Comparison of ENCODE assay signal across 8 cellular contexts in genomic region chr2:200306969-200307811, GRCh38. TPM values are rescaled to one million over a fixed set of nuclear protein-coding genes. Genes with fewer than 3 reads are reported as not detected.
DNase-seq lines count a peak whose midpoint lies in the region; ATAC-seq and TF ChIP-seq lines count a peak whose summit lies in the region.

No MANE protein-coding gene starts in this region.

- H3K36me3 ChIP-seq in Caco-2 (ENCODE audit: control insufficient read depth, insufficient read depth, low read length), result no peaks in the 10 kb centered on the region

- ATAC-seq in GM19351 (IDR thresholded peaks at IDR 0.05; ENCODE audit: unreplicated experiment) (peak; percentile 56), HG03378 (IDR thresholded peaks at IDR 0.05; ENCODE audit: unreplicated experiment) (peak; percentile 40)

- H3K36me3 Mint-ChIP-seq in Caco-2 (ENCODE audit: insufficient read depth, unreplicated experiment) (peaks cover 28% of the 10 kb centered on the region), MCF 10A (ENCODE audit: insufficient read depth, unreplicated experiment) (peaks cover 6% of the 10 kb centered on the region), immature natural killer cell (no peaks in the 10 kb centered on the region)

- peak in 1 of 2 experiments; percentile 64 for DNase-seq in Caco-2
- peak in 3 of 5 donors; percentile 8 to 48 (median 11) for DNase-seq in T-helper 1 cell
- DNase-seq in MCF 10A (ENCODE audit: unreplicated experiment), result peak; percentile 47
- peak; percentile 6 to 22 (median 20) for DNase-seq in immature natural killer cell
- DNase-seq in stimulated activated CD4-positive, alpha-beta T cell treated with anti-CD3 and anti-CD28 coated beads, Interleukin-12 subunit alpha, Interleukin-12 subunit beta, amount 100 ng/mL, for 4 hours, result peak; percentile 23
- DNase-seq in cortex of kidney (lab: John Stamatoyannopoulos, UW), result no peak

- H3K4me1 Mint-ChIP-seq in Caco-2 (ENCODE audit: low read depth, unreplicated experiment), result peaks cover 47% of the 10 kb centered on the region
- peaks cover 39% of the 10 kb centered on the region for H3K4me1 Mint-ChIP-seq in MCF 10A (ENCODE audit: insufficient read depth, unreplicated experiment)
- H3K4me1 Mint-ChIP-seq in immature natural killer cell, result peaks cover 13 to 17% of the 10 kb centered on the region in 2 donors

- no peaks in the 10 kb centered on the region for H3K9me3 ChIP-seq in Caco-2

- peak overlapping the region; percentile 61 for H3K27ac Mint-ChIP-seq in Caco-2 (ENCODE audit: unreplicated experiment)
- H3K27ac Mint-ChIP-seq in MCF 10A (ENCODE audit: low read depth, unreplicated experiment), result peak overlapping the region; percentile 61
- peak overlapping the region in 1 of 6 donors; percentile 41 for H3K27ac Mint-ChIP-seq in immature natural killer cell

- BruUV-seq in Caco-2 (replicated peaks; lab: Mats Ljungman, UMichigan) (no TSS peak), MCF 10A (replicated peaks; lab: Mats Ljungman, UMichigan) (no TSS peak)

- POLR2A ChIA-PET in Caco-2 (lab: Charles Lee), result interaction anchor here (1.0 to 1.6 kb wide), 5 partner anchors 45 to 99 kb away, joined by 3 to 11 read pairs (median 6); no protein-coding TSS in a partner anchor
- POLR2A ChIA-PET in MCF 10A (lab: Yijun Ruan, JAX), result interaction anchor here (0.6 to 3.0 kb wide), 18 partner anchors 8 to 333 kb away, joined by 3 to 25 read pairs (median 6); partner anchors contain the start of gene SGO2

- H3K9me3 Mint-ChIP-seq in Caco-2 (ENCODE audit: unreplicated experiment) (no peaks in the 10 kb centered on the region), MCF 10A (ENCODE audit: unreplicated experiment) (no peaks in the 10 kb centered on the region), immature natural killer cell (no peaks in the 10 kb centered on the region)

- no peaks in the 10 kb centered on the region for H3K27me3 Mint-ChIP-seq in Caco-2 (ENCODE audit: insufficient read depth, unreplicated experiment)
- H3K27me3 Mint-ChIP-seq in MCF 10A (ENCODE audit: insufficient read depth, unreplicated experiment), result no peaks in the 10 kb centered on the region
- H3K27me3 Mint-ChIP-seq in immature natural killer cell (ENCODE audit: low read depth in 3 of 3), result peaks cover 8 to 12% (median 9%) of the 10 kb centered on the region in 3 donors

- peaks cover 69% of the 10 kb centered on the region for H3K4me1 ChIP-seq in Caco-2

- H3K4me3 Mint-ChIP-seq in Caco-2 (ENCODE audit: unreplicated experiment) (peak overlapping the region; percentile 89), MCF 10A (ENCODE audit: unreplicated experiment) (peak overlapping the region; percentile 73), immature natural killer cell (peak overlapping the region; percentile 83 to 87 (median 86))

- intact Hi-C loops in Caco-2 (cut with micrococcal nuclease; ENCODE audit: unreplicated experiment) (loop anchor here (5.0 kb wide), 1 partner anchor 120 kb away; no protein-coding TSS in a partner anchor), MCF 10A (cut with micrococcal nuclease) (loop anchor here (5.0 kb wide), 4 partner anchors 65 to 175 kb away; no protein-coding TSS in a partner anchor)

- CTCF ChIA-PET in Caco-2 (lab: Charles Lee) (interaction anchor here (0.7 to 1.0 kb wide), 2 partner anchors 46 to 138 kb away, joined by 3 to 7 read pairs; no protein-coding TSS in a partner anchor), MCF 10A (lab: Yijun Ruan, JAX) (interaction anchor here (1.1 to 3.3 kb wide), 6 partner anchors 13 to 327 kb away, joined by 3 to 17 read pairs (median 6); no protein-coding TSS in a partner anchor)

- TF ChIP-seq CTCF in Caco-2 (IDR thresholded peaks at IDR 0.05; ENCODE audit: insufficient read depth in 1 of 2, low read depth in 1 of 2, low read length in 1 of 2, severe bottlenecking in 1 of 2, unreplicated experiment in 1 of 2), result no peak
- TF ChIP-seq CTCF in MCF 10A (IDR thresholded peaks at IDR 0.05; ENCODE audit: unreplicated experiment), result no peak

- no peaks in the 10 kb centered on the region for H3K27me3 ChIP-seq in Caco-2 (replicated peaks; ENCODE audit: control insufficient read depth, insufficient read depth, low read length)

- peak overlapping the region; percentile 88 for H3K4me3 ChIP-seq in Caco-2 (ENCODE audit: low read depth, low read length)

RNA-seq across cellular contexts. Expression of gene SPATS2L, which starts 0.7 kb away (rescaled TPM):
- total RNA-seq in Caco-2 (2022), result 189 and 196 TPM in 2 replicates
- total RNA-seq in MCF 10A (2022), result 67.5 and 68.3 TPM in 2 replicates
- 1 to 10 TPM in 2 of 3 donors, not detected in 1; 3.4 to 3.9 TPM for polyA plus RNA-seq in immature natural killer cell
